In genomic region chr22:38068641-38069371, GRCh38 we compare ENCODE assay signal across 20 cellular contexts. TPM values are rescaled to one million over a fixed set of nuclear protein-coding genes. Genes with fewer than 3 reads are reported as not detected.
DNase-seq lines count a peak whose midpoint lies in the region; ATAC-seq and TF ChIP-seq lines count a peak whose summit lies in the region.
"Had no signal": no experiment of that assay in that cellular context is flagged by ENCODE, and none has a peak within 500 bp of the region (broad histone marks: within the 10 kb centered on the region; RNA-seq: fewer than 3 reads in every experiment).

No MANE protein-coding gene starts in this region.

- no peak for TF ChIP-seq EP300 in sigmoid colon (IDR thresholded peaks at IDR 0.05)

- peak overlapping the region; percentile 86 for H3K27ac ChIP-seq in cardiac muscle cell
- peak overlapping the region; percentile 81 to 89 for H3K27ac ChIP-seq in right atrium auricular region
- H3K27ac ChIP-seq in sigmoid colon, result peak overlapping the region; percentile 75 to 90 (median 80)
- H3K27ac ChIP-seq: GM23248, HL-60, neutrophil had no signal

- intact Hi-C loops in Right ventricle myocardium inferior (cut with DNase I) (no loop called here), sigmoid colon (cut with DNase I) (loop anchor here (5.0 kb wide), 2 partner anchors 33 to 248 kb away; partner anchors contain the start of gene CSNK1E)
- intact Hi-C loops in activated CD8-positive, alpha-beta T cell treated with anti-CD3 and anti-CD28 coated beads for 36 hours (cut with micrococcal nuclease), result no loop called here

- H3K4me1 ChIP-seq in cardiac muscle cell (ENCODE audit: low read depth) (peaks cover 34% of the 10 kb centered on the region), right atrium auricular region (peaks cover 0 to 36% of the 10 kb centered on the region in 2 donors), sigmoid colon (peaks cover 0 to 28% (median 26%) of the 10 kb centered on the region in 4 donors)

- H3K27me3 ChIP-seq in cardiac muscle cell (no peaks in the 10 kb centered on the region), right atrium auricular region (no peaks in the 10 kb centered on the region), sigmoid colon (no peaks in the 10 kb centered on the region)
- H3K27me3 ChIP-seq: neutrophil had no signal

- H3K4me3 Mint-ChIP-seq in activated CD8-positive, alpha-beta T cell treated with anti-CD3 and anti-CD28 coated beads for 36 hours, result no peak overlapping the region
- no peak overlapping the region for H3K4me3 Mint-ChIP-seq in activated naive CD4-positive, alpha-beta T cell treated with anti-CD3 and anti-CD28 coated beads, Interleukin-2, amount 10 ng/mL, durations not matched to agents 7 days and 5 days

- H3K36me3 Mint-ChIP-seq in activated CD8-positive, alpha-beta T cell treated with anti-CD3 and anti-CD28 coated beads for 36 hours (ENCODE audit: low read depth), result peaks cover 11% of the 10 kb centered on the region
- peaks cover 4% of the 10 kb centered on the region for H3K36me3 Mint-ChIP-seq in activated naive CD4-positive, alpha-beta T cell treated with anti-CD3 and anti-CD28 coated beads, Interleukin-2, amount 10 ng/mL, durations not matched to agents 7 days and 5 days

- H3K36me3 ChIP-seq in cardiac muscle cell (peaks cover 23% of the 10 kb centered on the region), right atrium auricular region (peaks cover 39% of the 10 kb centered on the region), sigmoid colon (peaks cover 0 to 56% (median 17%) of the 10 kb centered on the region in 4 donors)

- TF ChIP-seq POLR2A in sigmoid colon (IDR thresholded peaks at IDR 0.05), result no peak

- no peak for TF ChIP-seq CTCF in cardiac muscle cell (IDR thresholded peaks at IDR 0.05; ENCODE audit: low read depth, low read length)
- TF ChIP-seq CTCF in right atrium auricular region (IDR thresholded peaks at IDR 0.05), result no peak
- TF ChIP-seq CTCF in sigmoid colon (IDR thresholded peaks at IDR 0.05), result no peak
- TF ChIP-seq CTCF in activated CD8-positive, alpha-beta T cell treated with anti-CD3 and anti-CD28 coated beads for 36 hours (IDR thresholded peaks at IDR 0.05), result no peak

- H3K27me3 Mint-ChIP-seq in activated CD8-positive, alpha-beta T cell treated with anti-CD3 and anti-CD28 coated beads for 36 hours, result no peaks in the 10 kb centered on the region
- H3K27me3 Mint-ChIP-seq in activated naive CD4-positive, alpha-beta T cell treated with anti-CD3 and anti-CD28 coated beads, Interleukin-2, amount 10 ng/mL, durations not matched to agents 7 days and 5 days, result no peaks in the 10 kb centered on the region

- no peak overlapping the region for H3K4me3 ChIP-seq in cardiac muscle cell
- no peak overlapping the region for H3K4me3 ChIP-seq in right atrium auricular region
- H3K4me3 ChIP-seq in sigmoid colon, result peak overlapping the region in 1 of 4 donors; percentile 23
- H3K4me3 ChIP-seq: GM23248 had no signal

- H3K27ac Mint-ChIP-seq in activated CD8-positive, alpha-beta T cell treated with anti-CD3 and anti-CD28 coated beads for 36 hours, result no peak overlapping the region
- H3K27ac Mint-ChIP-seq in activated naive CD4-positive, alpha-beta T cell treated with anti-CD3 and anti-CD28 coated beads, Interleukin-2, amount 10 ng/mL, durations not matched to agents 7 days and 5 days, result no peak overlapping the region

- WGBS in sigmoid colon, 2 donors, result 93 to 96% methylated on average over 13 of the region's 13 CpGs

- no peaks in the 10 kb centered on the region for H3K9me3 ChIP-seq in cardiac muscle cell (ENCODE audit: low read depth)
- no peaks in the 10 kb centered on the region for H3K9me3 ChIP-seq in right atrium auricular region
- H3K9me3 ChIP-seq in sigmoid colon, result no peaks in the 10 kb centered on the region
- H3K9me3 ChIP-seq: neutrophil had no signal

- no peak for ATAC-seq in Right ventricle myocardium inferior
- ATAC-seq in activated CD4-positive, CD25-positive, alpha-beta regulatory T cell treated with anti-CD3 and anti-CD28 coated beads, Interleukin-2, amount 50 U/mL, for 24 hours, result no peak
- no peak for ATAC-seq in activated CD8-positive, alpha-beta T cell treated with anti-CD3 and anti-CD28 coated beads for 36 hours

- CTCF ChIA-PET in activated CD8-positive, alpha-beta T cell treated with anti-CD3 and anti-CD28 coated beads for 36 hours (lab: Charles Lee), result interaction anchor here (1.4 to 4.1 kb wide), 2 partner anchors 15 to 17 kb away, joined by 4 to 25 read pairs; no protein-coding TSS in a partner anchor
- CTCF ChIA-PET in activated naive CD4-positive, alpha-beta T cell treated with anti-CD3 and anti-CD28 coated beads, Interleukin-2, amount 10 ng/mL, durations not matched to agents 7 days and 5 days (lab: Charles Lee), result interaction anchor here (0.7 kb wide), 1 partner anchor 46 kb away, joined by 3 read pairs; no protein-coding TSS in a partner anchor

- H3K9me3 Mint-ChIP-seq in activated CD8-positive, alpha-beta T cell treated with anti-CD3 and anti-CD28 coated beads for 36 hours, result no peaks in the 10 kb centered on the region
- no peaks in the 10 kb centered on the region for H3K9me3 Mint-ChIP-seq in activated naive CD4-positive, alpha-beta T cell treated with anti-CD3 and anti-CD28 coated beads, Interleukin-2, amount 10 ng/mL, durations not matched to agents 7 days and 5 days

- POLR2A ChIA-PET in activated CD8-positive, alpha-beta T cell treated with anti-CD3 and anti-CD28 coated beads for 36 hours (lab: Charles Lee), result no interaction called here

- DNase-seq in cardiac muscle cell (ENCODE audit: low read depth in 1 of 2, low spot score in 1 of 2), result no peak
- DNase-seq in Right ventricle myocardium inferior (ENCODE audit: missing footprints), result no peak
- DNase-seq in right atrium auricular region (ENCODE audit: low spot score), result no peak
- peak; percentile 62 for DNase-seq in sigmoid colon
- no peak for DNase-seq in activated CD8-positive, alpha-beta T cell treated with anti-CD3 and anti-CD28 coated beads for 36 hours
- DNase-seq in NCI-H2029 (lab: John Stamatoyannopoulos, UW), result no peak
- DNase-seq in activated naive CD4-positive, alpha-beta T cell treated with anti-CD3 and anti-CD28 coated beads, Interleukin-2, amount 10 ng/mL, durations not matched to agents 7 days and 5 days, result no peak
- DNase-seq: activated CD4-positive, alpha-beta T cell treated with anti-CD3 and anti-CD28 coated beads for 4 hours; activated naive CD4-positive, alpha-beta T cell; NCI-H510A; stimulated activated CD4-positive, alpha-beta T cell treated with anti-CD3 and anti-CD28 coated beads, Interleukin-2, amount 100 ng/mL, for 24 hours; trophoblast cell had no signal

- no peaks in the 10 kb centered on the region for H3K4me1 Mint-ChIP-seq in activated CD8-positive, alpha-beta T cell treated with anti-CD3 and anti-CD28 coated beads for 36 hours (ENCODE audit: low read depth)
- no peaks in the 10 kb centered on the region for H3K4me1 Mint-ChIP-seq in activated naive CD4-positive, alpha-beta T cell treated with anti-CD3 and anti-CD28 coated beads, Interleukin-2, amount 10 ng/mL, durations not matched to agents 7 days and 5 days

RNA-seq across cellular contexts. Expression of gene PICK1, which starts 11.6 kb away (rescaled TPM):
- total RNA-seq in cardiac muscle cell, result 57.8 and 62.4 TPM in 2 replicates
- polyA plus RNA-seq in cardiac muscle cell, result 51.7 and 60.4 TPM in 2 replicates
- total RNA-seq in Right ventricle myocardium inferior, result 20.9 TPM
- 10 to 100 TPM; 33.1 to 36.0 TPM for total RNA-seq in right atrium auricular region
- 10 to 100 TPM; 14.3 to 21.7 (median 17.2) TPM for total RNA-seq in sigmoid colon
- 10 to 100 TPM; 21.0 to 38.9 (median 25.4) TPM for polyA plus RNA-seq in sigmoid colon
- total RNA-seq in activated CD8-positive, alpha-beta T cell treated with anti-CD3 and anti-CD28 coated beads for 36 hours, result 10 to 100 TPM; 13.9 to 14.9 TPM

RNA-seq across cellular contexts. Expression of gene SLC16A8, which starts 15.2 kb away (rescaled TPM):
- total RNA-seq in cardiac muscle cell (0.60 and 1.0 TPM in 2 replicates), Right ventricle myocardium inferior (not detected), right atrium auricular region (under 1 TPM in 1 of 2 donors, not detected in 1; 0.28 TPM), sigmoid colon (under 1 TPM in 2 of 4 donors, not detected in 2; 0.55 to 0.71 TPM)
- polyA plus RNA-seq in cardiac muscle cell (1.7 and 3.7 TPM in 2 replicates), sigmoid colon (under 1 TPM in 1 of 3 donors, not detected in 2; 0.20 TPM)
- total RNA-seq in activated CD8-positive, alpha-beta T cell treated with anti-CD3 and anti-CD28 coated beads for 36 hours, result not detected
- total RNA-seq: dermis blood vessel endothelial cell, G401, mononuclear cell, SK-MEL-5 had no signal

RNA-seq across cellular contexts. Expression of gene BAIAP2L2, which starts 41.7 kb away (rescaled TPM):
- 2.3 and 2.8 TPM in 2 replicates for total RNA-seq in cardiac muscle cell
- polyA plus RNA-seq in cardiac muscle cell, result 1.2 and 1.3 TPM in 2 replicates
- 0.30 TPM for total RNA-seq in Right ventricle myocardium inferior
- under 1 TPM in 1 of 2 donors, not detected in 1; 0.63 TPM for total RNA-seq in right atrium auricular region
- total RNA-seq in sigmoid colon, result under 1 TPM; 0.16 to 0.71 (median 0.27) TPM
- 10 to 100 TPM; 25.8 to 48.7 (median 34.7) TPM for polyA plus RNA-seq in sigmoid colon
- under 1 TPM; 0.61 to 0.67 TPM for total RNA-seq in activated CD8-positive, alpha-beta T cell treated with anti-CD3 and anti-CD28 coated beads for 36 hours
- total RNA-seq: dermis blood vessel endothelial cell had no signal
